In the genomic region with DNA sequence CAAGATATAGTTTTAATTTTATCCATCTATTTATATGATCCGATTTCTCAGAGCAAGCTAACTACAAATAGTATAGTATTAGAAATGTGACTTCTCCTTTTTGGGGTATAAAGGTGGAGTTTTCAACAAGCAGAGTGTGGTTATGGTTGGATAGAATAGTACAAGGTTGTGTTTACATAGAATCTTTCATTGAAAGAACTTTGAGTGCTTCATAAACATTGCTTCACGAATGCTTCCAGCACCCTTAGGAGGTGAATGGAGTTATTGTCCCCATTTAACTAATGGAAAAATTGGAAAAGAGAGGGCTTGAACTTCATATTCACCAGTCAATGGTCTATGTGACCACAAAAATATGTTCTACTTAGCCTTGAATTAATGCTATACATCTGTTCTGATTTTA, we compare ENCODE assay signal across 1 cellular context.
TF ChIP-seq lines count a peak whose summit lies in the region.

No MANE protein-coding gene starts in this region.

TF ChIP-seq in HepG2, 621 proteins besides CTCF, POLR2A, EP300 and RAD21 (continued from another document and continues in another):
- TF ChIP-seq ZNF792 (CRISPR knock-in tag; IDR thresholded peaks at IDR 0.05) (0 out of 2 replicates have a peak, but pooled peaks have one; percentile 28), ZSCAN9 (CRISPR knock-in tag; IDR thresholded peaks at IDR 0.05; ENCODE audit: borderline replicate concordance) (peak; percentile 46; the same call in 1 of the 2 replicates), HDAC1 (CRISPR knock-in tag; IDR thresholded peaks at IDR 0.05) (peak; percentile 39; the same call in 1 of the 2 replicates), TBX3 (IDR thresholded peaks at IDR 0.05; ENCODE audit: borderline replicate concordance) (0 out of 2 replicates have a peak, but pooled peaks have one; percentile 18), MXI1 (IDR thresholded peaks at IDR 0.05; ENCODE audit: borderline replicate concordance, low read depth, low read length) (no peak), ZNF674 (CRISPR knock-in tag; IDR thresholded peaks at IDR 0.05; ENCODE audit: low read depth) (no peak), ZNF12 (CRISPR knock-in tag; IDR thresholded peaks at IDR 0.05) (0 out of 2 replicates have a peak, but pooled peaks have one; percentile 43), PAF1 (CRISPR knock-in tag; IDR thresholded peaks at IDR 0.05) (no peak), BCL6 (CRISPR knock-in tag; IDR thresholded peaks at IDR 0.05) (peak; percentile 90), SRF (IDR thresholded peaks at IDR 0.05; ENCODE audit: low read depth, low read length) (peak; percentile 87), ZNF841 (CRISPR knock-in tag; IDR thresholded peaks at IDR 0.05; ENCODE audit: borderline replicate concordance) (no peak), POGZ (CRISPR knock-in tag; IDR thresholded peaks at IDR 0.05) (0 out of 2 replicates have a peak, but pooled peaks have one; percentile 54), PPARG (CRISPR knock-in tag; conservative IDR thresholded peaks at IDR 0.05) (peak; percentile 61; the same call in 1 of the 2 replicates), TRIM24 (CRISPR knock-in tag; IDR thresholded peaks at IDR 0.05) (0 out of 2 replicates have a peak, but pooled peaks have one; percentile 34), NR2F6 (IDR thresholded peaks at IDR 0.05) (peak; percentile 34; the same call in 1 of the 2 replicates), NR2F6 (CRISPR knock-in tag; IDR thresholded peaks at IDR 0.05) (peak; percentile 59), ZNF761 (CRISPR knock-in tag; conservative IDR thresholded peaks at IDR 0.05) (no peak), SOX5 (CRISPR knock-in tag; IDR thresholded peaks at IDR 0.05; ENCODE audit: borderline replicate concordance) (peak; percentile 76), ZSCAN31 (CRISPR knock-in tag; IDR thresholded peaks at IDR 0.05; ENCODE audit: low read depth) (no peak), HNF4A (CRISPR knock-in tag; IDR thresholded peaks at IDR 0.05) (peak; percentile 78), ERF (CRISPR knock-in tag; IDR thresholded peaks at IDR 0.05) (no peak), CEBPB (IDR thresholded peaks at IDR 0.05; ENCODE audit: borderline replicate concordance, low read depth, low read length) (peak; percentile 90), ONECUT2 (CRISPR knock-in tag; IDR thresholded peaks at IDR 0.05) (no peak), HOXA5 (CRISPR knock-in tag; IDR thresholded peaks at IDR 0.05) (no peak)
- TF ChIP-seq, protein P1, sequence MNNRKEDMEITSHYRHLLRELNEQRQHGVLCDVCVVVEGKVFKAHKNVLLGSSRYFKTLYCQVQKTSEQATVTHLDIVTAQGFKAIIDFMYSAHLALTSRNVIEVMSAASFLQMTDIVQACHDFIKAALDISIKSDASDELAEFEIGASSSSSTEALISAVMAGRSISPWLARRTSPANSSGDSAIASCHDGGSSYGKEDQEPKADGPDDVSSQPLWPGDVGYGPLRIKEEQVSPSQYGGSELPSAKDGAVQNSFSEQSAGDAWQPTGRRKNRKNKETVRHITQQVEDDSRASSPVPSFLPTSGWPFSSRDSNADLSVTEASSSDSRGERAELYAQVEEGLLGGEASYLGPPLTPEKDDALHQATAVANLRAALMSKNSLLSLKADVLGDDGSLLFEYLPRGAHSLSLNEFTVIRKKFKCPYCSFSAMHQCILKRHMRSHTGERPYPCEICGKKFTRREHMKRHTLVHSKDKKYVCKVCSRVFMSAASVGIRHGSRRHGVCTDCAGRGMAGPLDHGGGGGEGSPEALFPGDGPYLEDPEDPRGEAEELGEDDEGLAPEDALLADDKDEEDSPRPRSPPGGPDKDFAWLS (CRISPR knock-in tag; IDR thresholded peaks at IDR 0.05; ENCODE audit: borderline replicate concordance) = no peak
- TF ChIP-seq, protein P2, sequence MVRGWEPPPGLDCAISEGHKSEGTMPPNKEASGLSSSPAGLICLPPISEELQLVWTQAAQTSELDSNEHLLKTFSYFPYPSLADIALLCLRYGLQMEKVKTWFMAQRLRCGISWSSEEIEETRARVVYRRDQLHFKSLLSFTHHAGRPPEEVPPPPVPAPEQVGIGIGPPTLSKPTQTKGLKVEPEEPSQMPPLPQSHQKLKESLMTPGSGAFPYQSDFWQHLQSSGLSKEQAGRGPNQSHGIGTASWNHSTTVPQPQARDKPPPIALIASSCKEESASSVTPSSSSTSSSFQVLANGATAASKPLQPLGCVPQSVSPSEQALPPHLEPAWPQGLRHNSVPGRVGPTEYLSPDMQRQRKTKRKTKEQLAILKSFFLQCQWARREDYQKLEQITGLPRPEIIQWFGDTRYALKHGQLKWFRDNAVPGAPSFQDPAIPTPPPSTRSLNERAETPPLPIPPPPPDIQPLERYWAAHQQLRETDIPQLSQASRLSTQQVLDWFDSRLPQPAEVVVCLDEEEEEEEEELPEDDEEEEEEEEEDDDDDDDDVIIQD (CRISPR knock-in tag; IDR thresholded peaks at IDR 0.05; ENCODE audit: low read depth) = peak; percentile 86
- TF ChIP-seq, protein P3, sequence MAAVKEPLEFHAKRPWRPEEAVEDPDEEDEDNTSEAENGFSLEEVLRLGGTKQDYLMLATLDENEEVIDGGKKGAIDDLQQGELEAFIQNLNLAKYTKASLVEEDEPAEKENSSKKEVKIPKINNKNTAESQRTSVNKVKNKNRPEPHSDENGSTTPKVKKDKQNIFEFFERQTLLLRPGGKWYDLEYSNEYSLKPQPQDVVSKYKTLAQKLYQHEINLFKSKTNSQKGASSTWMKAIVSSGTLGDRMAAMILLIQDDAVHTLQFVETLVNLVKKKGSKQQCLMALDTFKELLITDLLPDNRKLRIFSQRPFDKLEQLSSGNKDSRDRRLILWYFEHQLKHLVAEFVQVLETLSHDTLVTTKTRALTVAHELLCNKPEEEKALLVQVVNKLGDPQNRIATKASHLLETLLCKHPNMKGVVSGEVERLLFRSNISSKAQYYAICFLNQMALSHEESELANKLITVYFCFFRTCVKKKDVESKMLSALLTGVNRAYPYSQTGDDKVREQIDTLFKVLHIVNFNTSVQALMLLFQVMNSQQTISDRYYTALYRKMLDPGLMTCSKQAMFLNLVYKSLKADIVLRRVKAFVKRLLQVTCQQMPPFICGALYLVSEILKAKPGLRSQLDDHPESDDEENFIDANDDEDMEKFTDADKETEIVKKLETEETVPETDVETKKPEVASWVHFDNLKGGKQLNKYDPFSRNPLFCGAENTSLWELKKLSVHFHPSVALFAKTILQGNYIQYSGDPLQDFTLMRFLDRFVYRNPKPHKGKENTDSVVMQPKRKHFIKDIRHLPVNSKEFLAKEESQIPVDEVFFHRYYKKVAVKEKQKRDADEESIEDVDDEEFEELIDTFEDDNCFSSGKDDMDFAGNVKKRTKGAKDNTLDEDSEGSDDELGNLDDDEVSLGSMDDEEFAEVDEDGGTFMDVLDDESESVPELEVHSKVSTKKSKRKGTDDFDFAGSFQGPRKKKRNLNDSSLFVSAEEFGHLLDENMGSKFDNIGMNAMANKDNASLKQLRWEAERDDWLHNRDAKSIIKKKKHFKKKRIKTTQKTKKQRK (IDR thresholded peaks at IDR 0.05; ENCODE audit: low read length) = no peak
- TF ChIP-seq, protein P4, sequence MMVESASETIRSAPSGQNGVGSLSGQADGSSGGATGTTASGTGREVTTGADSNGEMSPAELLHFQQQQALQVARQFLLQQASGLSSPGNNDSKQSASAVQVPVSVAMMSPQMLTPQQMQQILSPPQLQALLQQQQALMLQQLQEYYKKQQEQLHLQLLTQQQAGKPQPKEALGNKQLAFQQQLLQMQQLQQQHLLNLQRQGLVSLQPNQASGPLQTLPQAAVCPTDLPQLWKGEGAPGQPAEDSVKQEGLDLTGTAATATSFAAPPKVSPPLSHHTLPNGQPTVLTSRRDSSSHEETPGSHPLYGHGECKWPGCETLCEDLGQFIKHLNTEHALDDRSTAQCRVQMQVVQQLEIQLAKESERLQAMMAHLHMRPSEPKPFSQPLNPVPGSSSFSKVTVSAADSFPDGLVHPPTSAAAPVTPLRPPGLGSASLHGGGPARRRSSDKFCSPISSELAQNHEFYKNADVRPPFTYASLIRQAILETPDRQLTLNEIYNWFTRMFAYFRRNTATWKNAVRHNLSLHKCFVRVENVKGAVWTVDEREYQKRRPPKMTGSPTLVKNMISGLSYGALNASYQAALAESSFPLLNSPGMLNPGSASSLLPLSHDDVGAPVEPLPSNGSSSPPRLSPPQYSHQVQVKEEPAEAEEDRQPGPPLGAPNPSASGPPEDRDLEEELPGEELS (CRISPR knock-in tag; IDR thresholded peaks at IDR 0.05) = peak; percentile 57; the same call in 1 of the 2 replicates
- TF ChIP-seq, protein P5, sequence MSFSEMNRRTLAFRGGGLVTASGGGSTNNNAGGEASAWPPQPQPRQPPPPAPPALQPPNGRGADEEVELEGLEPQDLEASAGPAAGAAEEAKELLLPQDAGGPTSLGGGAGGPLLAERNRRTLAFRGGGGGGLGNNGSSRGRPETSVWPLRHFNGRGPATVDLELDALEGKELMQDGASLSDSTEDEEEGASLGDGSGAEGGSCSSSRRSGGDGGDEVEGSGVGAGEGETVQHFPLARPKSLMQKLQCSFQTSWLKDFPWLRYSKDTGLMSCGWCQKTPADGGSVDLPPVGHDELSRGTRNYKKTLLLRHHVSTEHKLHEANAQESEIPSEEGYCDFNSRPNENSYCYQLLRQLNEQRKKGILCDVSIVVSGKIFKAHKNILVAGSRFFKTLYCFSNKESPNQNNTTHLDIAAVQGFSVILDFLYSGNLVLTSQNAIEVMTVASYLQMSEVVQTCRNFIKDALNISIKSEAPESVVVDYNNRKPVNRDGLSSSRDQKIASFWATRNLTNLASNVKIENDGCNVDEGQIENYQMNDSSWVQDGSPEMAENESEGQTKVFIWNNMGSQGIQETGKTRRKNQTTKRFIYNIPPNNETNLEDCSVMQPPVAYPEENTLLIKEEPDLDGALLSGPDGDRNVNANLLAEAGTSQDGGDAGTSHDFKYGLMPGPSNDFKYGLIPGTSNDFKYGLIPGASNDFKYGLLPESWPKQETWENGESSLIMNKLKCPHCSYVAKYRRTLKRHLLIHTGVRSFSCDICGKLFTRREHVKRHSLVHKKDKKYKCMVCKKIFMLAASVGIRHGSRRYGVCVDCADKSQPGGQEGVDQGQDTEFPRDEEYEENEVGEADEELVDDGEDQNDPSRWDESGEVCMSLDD (CRISPR knock-in tag; IDR thresholded peaks at IDR 0.05; ENCODE audit: borderline replicate concordance) = no peak
- TF ChIP-seq, protein P6, sequence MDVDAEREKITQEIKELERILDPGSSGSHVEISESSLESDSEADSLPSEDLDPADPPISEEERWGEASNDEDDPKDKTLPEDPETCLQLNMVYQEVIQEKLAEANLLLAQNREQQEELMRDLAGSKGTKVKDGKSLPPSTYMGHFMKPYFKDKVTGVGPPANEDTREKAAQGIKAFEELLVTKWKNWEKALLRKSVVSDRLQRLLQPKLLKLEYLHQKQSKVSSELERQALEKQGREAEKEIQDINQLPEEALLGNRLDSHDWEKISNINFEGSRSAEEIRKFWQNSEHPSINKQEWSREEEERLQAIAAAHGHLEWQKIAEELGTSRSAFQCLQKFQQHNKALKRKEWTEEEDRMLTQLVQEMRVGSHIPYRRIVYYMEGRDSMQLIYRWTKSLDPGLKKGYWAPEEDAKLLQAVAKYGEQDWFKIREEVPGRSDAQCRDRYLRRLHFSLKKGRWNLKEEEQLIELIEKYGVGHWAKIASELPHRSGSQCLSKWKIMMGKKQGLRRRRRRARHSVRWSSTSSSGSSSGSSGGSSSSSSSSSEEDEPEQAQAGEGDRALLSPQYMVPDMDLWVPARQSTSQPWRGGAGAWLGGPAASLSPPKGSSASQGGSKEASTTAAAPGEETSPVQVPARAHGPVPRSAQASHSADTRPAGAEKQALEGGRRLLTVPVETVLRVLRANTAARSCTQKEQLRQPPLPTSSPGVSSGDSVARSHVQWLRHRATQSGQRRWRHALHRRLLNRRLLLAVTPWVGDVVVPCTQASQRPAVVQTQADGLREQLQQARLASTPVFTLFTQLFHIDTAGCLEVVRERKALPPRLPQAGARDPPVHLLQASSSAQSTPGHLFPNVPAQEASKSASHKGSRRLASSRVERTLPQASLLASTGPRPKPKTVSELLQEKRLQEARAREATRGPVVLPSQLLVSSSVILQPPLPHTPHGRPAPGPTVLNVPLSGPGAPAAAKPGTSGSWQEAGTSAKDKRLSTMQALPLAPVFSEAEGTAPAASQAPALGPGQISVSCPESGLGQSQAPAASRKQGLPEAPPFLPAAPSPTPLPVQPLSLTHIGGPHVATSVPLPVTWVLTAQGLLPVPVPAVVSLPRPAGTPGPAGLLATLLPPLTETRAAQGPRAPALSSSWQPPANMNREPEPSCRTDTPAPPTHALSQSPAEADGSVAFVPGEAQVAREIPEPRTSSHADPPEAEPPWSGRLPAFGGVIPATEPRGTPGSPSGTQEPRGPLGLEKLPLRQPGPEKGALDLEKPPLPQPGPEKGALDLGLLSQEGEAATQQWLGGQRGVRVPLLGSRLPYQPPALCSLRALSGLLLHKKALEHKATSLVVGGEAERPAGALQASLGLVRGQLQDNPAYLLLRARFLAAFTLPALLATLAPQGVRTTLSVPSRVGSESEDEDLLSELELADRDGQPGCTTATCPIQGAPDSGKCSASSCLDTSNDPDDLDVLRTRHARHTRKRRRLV (CRISPR knock-in tag; IDR thresholded peaks at IDR 0.05) = no peak
- TF ChIP-seq, protein P7, sequence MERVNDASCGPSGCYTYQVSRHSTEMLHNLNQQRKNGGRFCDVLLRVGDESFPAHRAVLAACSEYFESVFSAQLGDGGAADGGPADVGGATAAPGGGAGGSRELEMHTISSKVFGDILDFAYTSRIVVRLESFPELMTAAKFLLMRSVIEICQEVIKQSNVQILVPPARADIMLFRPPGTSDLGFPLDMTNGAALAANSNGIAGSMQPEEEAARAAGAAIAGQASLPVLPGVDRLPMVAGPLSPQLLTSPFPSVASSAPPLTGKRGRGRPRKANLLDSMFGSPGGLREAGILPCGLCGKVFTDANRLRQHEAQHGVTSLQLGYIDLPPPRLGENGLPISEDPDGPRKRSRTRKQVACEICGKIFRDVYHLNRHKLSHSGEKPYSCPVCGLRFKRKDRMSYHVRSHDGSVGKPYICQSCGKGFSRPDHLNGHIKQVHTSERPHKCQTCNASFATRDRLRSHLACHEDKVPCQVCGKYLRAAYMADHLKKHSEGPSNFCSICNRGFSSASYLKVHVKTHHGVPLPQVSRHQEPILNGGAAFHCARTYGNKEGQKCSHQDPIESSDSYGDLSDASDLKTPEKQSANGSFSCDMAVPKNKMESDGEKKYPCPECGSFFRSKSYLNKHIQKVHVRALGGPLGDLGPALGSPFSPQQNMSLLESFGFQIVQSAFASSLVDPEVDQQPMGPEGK (CRISPR knock-in tag; IDR thresholded peaks at IDR 0.05) = 0 out of 2 replicates have a peak, but pooled peaks have one; percentile 22
- TF ChIP-seq, protein P8, sequence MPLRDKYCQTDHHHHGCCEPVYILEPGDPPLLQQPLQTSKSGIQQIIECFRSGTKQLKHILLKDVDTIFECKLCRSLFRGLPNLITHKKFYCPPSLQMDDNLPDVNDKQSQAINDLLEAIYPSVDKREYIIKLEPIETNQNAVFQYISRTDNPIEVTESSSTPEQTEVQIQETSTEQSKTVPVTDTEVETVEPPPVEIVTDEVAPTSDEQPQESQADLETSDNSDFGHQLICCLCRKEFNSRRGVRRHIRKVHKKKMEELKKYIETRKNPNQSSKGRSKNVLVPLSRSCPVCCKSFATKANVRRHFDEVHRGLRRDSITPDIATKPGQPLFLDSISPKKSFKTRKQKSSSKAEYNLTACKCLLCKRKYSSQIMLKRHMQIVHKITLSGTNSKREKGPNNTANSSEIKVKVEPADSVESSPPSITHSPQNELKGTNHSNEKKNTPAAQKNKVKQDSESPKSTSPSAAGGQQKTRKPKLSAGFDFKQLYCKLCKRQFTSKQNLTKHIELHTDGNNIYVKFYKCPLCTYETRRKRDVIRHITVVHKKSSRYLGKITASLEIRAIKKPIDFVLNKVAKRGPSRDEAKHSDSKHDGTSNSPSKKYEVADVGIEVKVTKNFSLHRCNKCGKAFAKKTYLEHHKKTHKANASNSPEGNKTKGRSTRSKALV (CRISPR knock-in tag; IDR thresholded peaks at IDR 0.05) = no peak
